ENCODE assay signal across 15 cellular contexts in genomic region chr3:184785856-184786255, GRCh38. TPM values are rescaled to one million over a fixed set of nuclear protein-coding genes. Genes with fewer than 3 reads are reported as not detected.
DNase-seq lines count a peak whose midpoint lies in the region; ATAC-seq and TF ChIP-seq lines count a peak whose summit lies in the region.
"Had no signal": no experiment of that assay in that cellular context is flagged by ENCODE, and none has a peak within 500 bp of the region (broad histone marks: within the 10 kb centered on the region; RNA-seq: fewer than 3 reads in every experiment).

No MANE protein-coding gene starts in this region.

- H3K36me3 Mint-ChIP-seq in activated CD4-positive, alpha-beta T cell treated with anti-CD3 and anti-CD28 coated beads, Interleukin-2, amount 10 ng/mL, durations not matched to agents 24 days and 14 days (ENCODE audit: low read depth), result no peaks in the 10 kb centered on the region

- TF ChIP-seq CTCF in IMR-90 (conservative IDR thresholded peaks at IDR 0.05; ENCODE audit: low read depth, low read length), result no peak

- intact Hi-C loops in IMR-90 (cut with micrococcal nuclease), result no loop called here
- intact Hi-C loops in activated CD4-positive, alpha-beta T cell treated with anti-CD3 and anti-CD28 coated beads, Interleukin-2, amount 10 ng/mL, durations not matched to agents 24 days and 14 days (cut with micrococcal nuclease), result no loop called here

- no peak overlapping the region for H3K27ac Mint-ChIP-seq in activated CD4-positive, alpha-beta T cell treated with anti-CD3 and anti-CD28 coated beads, Interleukin-2, amount 10 ng/mL, durations not matched to agents 24 days and 14 days
- H3K27ac Mint-ChIP-seq: B cell had no signal

- dilution Hi-C loops in IMR-90 (cut with HindIII; ENCODE audit: low sequenced_read_pairs, unreplicated experiment), result no loop called here

- H3K9ac ChIP-seq in IMR-90 (ENCODE audit: low read depth, low read length), result no peak overlapping the region
- no peak overlapping the region for H3K9ac ChIP-seq in muscle layer of colon (ENCODE audit: low read length)

- no peak for TF ChIP-seq RAD21 in IMR-90 (IDR thresholded peaks at IDR 0.05; ENCODE audit: low read length)

- H3K79me1 ChIP-seq in IMR-90 (ENCODE audit: low read depth in 1 of 2, low read length in 2 of 2), result no peaks in the 10 kb centered on the region

- no peaks in the 10 kb centered on the region for H3K9me3 Mint-ChIP-seq in activated CD4-positive, alpha-beta T cell treated with anti-CD3 and anti-CD28 coated beads, Interleukin-2, amount 10 ng/mL, durations not matched to agents 24 days and 14 days

- no peaks in the 10 kb centered on the region for H3K79me2 ChIP-seq in ACC112 (ENCODE audit: control insufficient read depth, insufficient read depth, low read length, unreplicated experiment)

- peak overlapping the region; percentile 70 for H3K18ac ChIP-seq in IMR-90 (ENCODE audit: low read depth, low read length)

- peaks cover 3% of the 10 kb centered on the region for H3K27me3 Mint-ChIP-seq in activated CD4-positive, alpha-beta T cell treated with anti-CD3 and anti-CD28 coated beads, Interleukin-2, amount 10 ng/mL, durations not matched to agents 24 days and 14 days

- H2BK15ac ChIP-seq in IMR-90 (ENCODE audit: low read depth, low read length), result peak overlapping the region; percentile 56; the same call in 1 of the 3 replicates

- peak overlapping the region; percentile 88 for H2BK120ac ChIP-seq in IMR-90 (ENCODE audit: low read depth, low read length)

- H2BK20ac ChIP-seq in IMR-90 (ENCODE audit: low read depth, low read length), result peak overlapping the region; percentile 37; the same call in 1 of the 2 replicates

- H3K4ac ChIP-seq in IMR-90 (ENCODE audit: low read depth, low read length), result peak overlapping the region; percentile 66

- H3K4me1 Mint-ChIP-seq in activated CD4-positive, alpha-beta T cell treated with anti-CD3 and anti-CD28 coated beads, Interleukin-2, amount 10 ng/mL, durations not matched to agents 24 days and 14 days, result peaks cover 16% of the 10 kb centered on the region

- H3K36me3 ChIP-seq in ACC112 (ENCODE audit: insufficient read depth, low read length) (no peaks in the 10 kb centered on the region), IMR-90 (ENCODE audit: control insufficient read depth, insufficient read depth, low read length) (no peaks in the 10 kb centered on the region), muscle layer of colon (ENCODE audit: insufficient read depth, low read length) (no peaks in the 10 kb centered on the region)
- H3K36me3 ChIP-seq: colonic mucosa, neutrophil had no signal

- in situ Hi-C loops in IMR-90 (cut with MboI; ENCODE audit: low sequenced_read_pairs), result no loop called here

- H3K23ac ChIP-seq in IMR-90 (ENCODE audit: low read depth, low read length), result peak overlapping the region; percentile 52; the same call in 1 of the 2 replicates

- POLR2A ChIA-PET in IMR-90 (lab: Charles Lee; ENCODE audit: unreplicated experiment), result no interaction called here

- H3K4me1 ChIP-seq in ACC112 (ENCODE audit: control insufficient read depth, insufficient read depth, low read length, unreplicated experiment), result peaks cover 17% of the 10 kb centered on the region
- peaks cover 21% of the 10 kb centered on the region for H3K4me1 ChIP-seq in IMR-90 (ENCODE audit: control insufficient read depth, insufficient read depth, low read length)
- H3K4me1 ChIP-seq in muscle layer of colon (ENCODE audit: insufficient read depth, low read length), result peaks cover 17% of the 10 kb centered on the region

- no peak for TF ChIP-seq POLR2A in IMR-90 (IDR thresholded peaks at IDR 0.05; ENCODE audit: low read depth, low read length)

- H3K4me2 ChIP-seq in IMR-90 (ENCODE audit: low read depth, low read length), result peak overlapping the region; percentile 81

- no peak overlapping the region for H2AFZ ChIP-seq in ACC112 (ENCODE audit: low read length, unreplicated experiment)
- peak overlapping the region; percentile 87 for H2AFZ ChIP-seq in IMR-90 (replicated peaks; ENCODE audit: low read length, poor library complexity)

- 79% methylated on average over 8 of the region's 13 CpGs; no CpG with 5 or more reads in 1 of the 2 experiments for WGBS in IMR-90 (ENCODE audit: extremely low coverage in 2 of 2, insufficient read length in 1 of 2), 2 experiments

- H3K9me1 ChIP-seq in IMR-90 (ENCODE audit: insufficient read depth, low read length), result peaks cover 25% of the 10 kb centered on the region

- no peak overlapping the region for H3K27ac ChIP-seq in ACC112 (ENCODE audit: low read depth, low read length)
- peak overlapping the region; percentile 93 for H3K27ac ChIP-seq in IMR-90 (ENCODE audit: insufficient read depth, low read length)
- peak overlapping the region; percentile 8 for H3K27ac ChIP-seq in cingulate gyrus (ENCODE audit: low read depth, low read length)
- peak overlapping the region; percentile 35 for H3K27ac ChIP-seq in muscle layer of colon (ENCODE audit: low read depth, low read length)

- peak overlapping the region; percentile 80 for H2BK5ac ChIP-seq in IMR-90 (ENCODE audit: low read depth, low read length, poor library complexity, severe bottlenecking)

- no peaks in the 10 kb centered on the region for H3K9me3 ChIP-seq in IMR-90 (ENCODE audit: control insufficient read depth, insufficient read depth, low read length)
- no peaks in the 10 kb centered on the region for H3K9me3 ChIP-seq in muscle layer of colon (ENCODE audit: low read length)
- H3K9me3 ChIP-seq: colonic mucosa, neutrophil had no signal

- no TSS peak for BruUV-seq in IMR-90 (replicated peaks; lab: Mats Ljungman, UMichigan)

- H3K4me3 ChIP-seq in ACC112 (ENCODE audit: low read depth, low read length) (peak overlapping the region; percentile 21; the same call in 1 of the 2 replicates), IMR-90 (ENCODE audit: insufficient read depth, low read depth, low read length) (no peak overlapping the region), muscle layer of colon (ENCODE audit: low read depth in 1 of 2, low read length in 2 of 2) (no peak overlapping the region)
- H3K4me3 ChIP-seq: colonic mucosa had no signal

- no peak overlapping the region for H3K4me3 Mint-ChIP-seq in activated CD4-positive, alpha-beta T cell treated with anti-CD3 and anti-CD28 coated beads, Interleukin-2, amount 10 ng/mL, durations not matched to agents 24 days and 14 days
- H3K4me3 Mint-ChIP-seq: B cell had no signal

- H3K14ac ChIP-seq in IMR-90 (replicated peaks; ENCODE audit: low read depth, low read length), result peak overlapping the region; percentile 57; the same call in 1 of the 2 replicates

- H4K91ac ChIP-seq in IMR-90 (ENCODE audit: insufficient read depth, low read depth, low read length), result peak overlapping the region; percentile 65

- H3K27me3 ChIP-seq in ACC112 (ENCODE audit: insufficient read depth, low read length) (0 out of 2 replicates have a peak, but pooled peaks cover 4% of the 10 kb centered on the region), IMR-90 (ENCODE audit: control insufficient read depth, insufficient read depth, low read length) (0 out of 2 replicates have a peak, but pooled peaks cover 4% of the 10 kb centered on the region), muscle layer of colon (ENCODE audit: control insufficient read depth in 1 of 2, insufficient read depth in 2 of 2, low read length in 2 of 2) (no peaks in the 10 kb centered on the region)
- H3K27me3 ChIP-seq: colonic mucosa had no signal

- peak overlapping the region; percentile 60 to 91; a peak in 3 of 4 replicates for H4K8ac ChIP-seq in IMR-90 (ENCODE audit: low read depth in 2 of 2, low read length in 2 of 2)

- DNase-seq in IMR-90 (no peak), kidney glomerular epithelial cell (lab: John Stamatoyannopoulos, UW) (no peak)
- DNase-seq in activated CD4-positive, alpha-beta T cell treated with anti-CD3 and anti-CD28 coated beads, Interleukin-2, amount 10 ng/mL, durations not matched to agents 24 days and 14 days, result no peak
- DNase-seq: activated naive CD4-positive, alpha-beta T cell; colonic mucosa; NCI-H2171; T-helper 9 cell had no signal

- CTCF ChIA-PET in IMR-90 (lab: Yijun Ruan, JAX), result interaction anchor here (1.3 kb wide), 1 partner anchor 18 kb away, joined by 5 read pairs; no protein-coding TSS in a partner anchor

- H4K5ac ChIP-seq in IMR-90 (ENCODE audit: low read depth, low read length), result peak overlapping the region; percentile 51; the same call in 1 of the 2 replicates

- H4K20me1 ChIP-seq in IMR-90 (ENCODE audit: insufficient read depth, low read length), result no peaks in the 10 kb centered on the region

- no peak for ATAC-seq in IMR-90 (ENCODE audit: low read depth)
- no peak for ATAC-seq in HG03354 (IDR thresholded peaks at IDR 0.05; ENCODE audit: poor library complexity, severe bottlenecking, unreplicated experiment)
- no peak for ATAC-seq in HG03097 (IDR thresholded peaks at IDR 0.05; ENCODE audit: low FRiP score, unreplicated experiment)
- ATAC-seq: Panc1 had no signal

- no peak overlapping the region; the same call in 1 of the 2 replicates for H3K56ac ChIP-seq in IMR-90 (ENCODE audit: extremely low read depth, insufficient read depth, low read length)

- no peak overlapping the region; the same call in 1 of the 2 replicates for H2AK5ac ChIP-seq in IMR-90 (ENCODE audit: low read depth, low read length)

- H2AK9ac ChIP-seq in IMR-90 (replicated peaks; ENCODE audit: low read depth, low read length, poor library complexity), result peak overlapping the region; percentile 33

TF ChIP-seq in IMR-90, 13 proteins besides CTCF, POLR2A, EP300 and RAD21:
- TF ChIP-seq BHLHE40 (IDR thresholded peaks at IDR 0.05; ENCODE audit: low read depth, low read length) (no peak), NFE2L2 (IDR thresholded peaks at IDR 0.05; ENCODE audit: low read depth, low read length) (no peak), RCOR1 (IDR thresholded peaks at IDR 0.05; ENCODE audit: insufficient replicate concordance, low read length) (no peak), CHD1 (IDR thresholded peaks at IDR 0.05; ENCODE audit: low read depth, low read length) (no peak), CEBPB (IDR thresholded peaks at IDR 0.05; ENCODE audit: low read depth, low read length) (peak; percentile 55; the same call in 1 of the 2 replicates)
- TF ChIP-seq, protein P1, sequence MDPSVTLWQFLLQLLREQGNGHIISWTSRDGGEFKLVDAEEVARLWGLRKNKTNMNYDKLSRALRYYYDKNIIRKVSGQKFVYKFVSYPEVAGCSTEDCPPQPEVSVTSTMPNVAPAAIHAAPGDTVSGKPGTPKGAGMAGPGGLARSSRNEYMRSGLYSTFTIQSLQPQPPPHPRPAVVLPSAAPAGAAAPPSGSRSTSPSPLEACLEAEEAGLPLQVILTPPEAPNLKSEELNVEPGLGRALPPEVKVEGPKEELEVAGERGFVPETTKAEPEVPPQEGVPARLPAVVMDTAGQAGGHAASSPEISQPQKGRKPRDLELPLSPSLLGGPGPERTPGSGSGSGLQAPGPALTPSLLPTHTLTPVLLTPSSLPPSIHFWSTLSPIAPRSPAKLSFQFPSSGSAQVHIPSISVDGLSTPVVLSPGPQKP (IDR thresholded peaks at IDR 0.05; ENCODE audit: borderline replicate concordance, low read depth, low read length), result no peak

RNA-seq across cellular contexts. Expression of gene VPS8, which starts 26.1 kb away (rescaled TPM):
- 52.5 and 56.1 TPM in 2 replicates for total RNA-seq in IMR-90 (2012; rRNA removed)
- 13.1 and 14.0 TPM in 2 replicates for polyA plus RNA-seq in IMR-90 (2012; rRNA removed)
- 1.9 and 3.2 TPM in 2 replicates for polyA plus RNA-seq in IMR-90 (2012; cell fraction: cytosol; rRNA removed)
- 11.9 and 55.8 TPM in 2 replicates for polyA plus RNA-seq in IMR-90 (2012; cell fraction: nucleus; rRNA removed; ENCODE audit: low replicate concordance)
- 33.6 and 33.9 TPM in 2 replicates for total RNA-seq in activated CD4-positive, alpha-beta T cell treated with anti-CD3 and anti-CD28 coated beads, Interleukin-2, amount 10 ng/mL, durations not matched to agents 24 days and 14 days
